13 cellular contexts compared by ENCODE assay signal in genomic region chr7:80781146-80781545, GRCh38.
DNase-seq lines count a peak whose midpoint lies in the region; ATAC-seq, FAIRE-seq and TF ChIP-seq lines count a peak whose summit lies in the region.
"Had no signal": no experiment of that assay in that cellular context is flagged by ENCODE, and none has a peak within 500 bp of the region (broad histone marks: within the 10 kb centered on the region; RNA-seq: fewer than 3 reads in every experiment).

No MANE protein-coding gene starts in this region.

- H4K20me1 ChIP-seq in GM23248 (ENCODE audit: insufficient read depth) (no peaks in the 10 kb centered on the region), HepG2 (ENCODE audit: insufficient read depth, low read length) (no peaks in the 10 kb centered on the region)

- H3K9ac ChIP-seq in GM23248 (peak overlapping the region; percentile 20; the same call in 1 of the 2 replicates), SK-N-MC (ENCODE audit: insufficient read length) (no peak overlapping the region), skeletal muscle satellite cell (ENCODE audit: low read depth, low read length) (peak overlapping the region; percentile 40), HepG2 (ENCODE audit: insufficient read depth, low read depth, low read length) (no peak overlapping the region)

- FAIRE-seq in HepG2 (lab: Jason Lieb, UNC): no peak
- FAIRE-seq: GM12892 had no signal

- no peaks in the 10 kb centered on the region for H3K9me2 ChIP-seq in GM23248 (ENCODE audit: insufficient read depth)

- ATAC-seq in right cardiac atrium: peak; percentile 72 to 73
- ATAC-seq in HepG2: no peak
- ATAC-seq: natural killer cell treated with Interleukin-12 subunit alpha and Interleukin-12 subunit beta and Interleukin-15 and Interleukin-18, amount 100 ng/mL, for 72 hours had no signal

- H3K79me2 ChIP-seq in GM23248 (ENCODE audit: insufficient read depth): peaks cover 51% of the 10 kb centered on the region
- no peaks in the 10 kb centered on the region for H3K79me2 ChIP-seq in HepG2 (ENCODE audit: insufficient read depth, low read length)

- no peaks in the 10 kb centered on the region for H3K27me3 ChIP-seq in GM23248 (replicated peaks; ENCODE audit: insufficient read depth)
- H3K27me3 ChIP-seq in right cardiac atrium (ENCODE audit: control insufficient read depth, insufficient read depth): no peaks in the 10 kb centered on the region
- no peaks in the 10 kb centered on the region for H3K27me3 ChIP-seq in skeletal muscle satellite cell (ENCODE audit: control insufficient read depth, insufficient read depth, low read length)
- H3K27me3 ChIP-seq in HepG2 (ENCODE audit: control insufficient read depth in 1 of 2, insufficient read depth in 2 of 2, low read length in 2 of 2): no peaks in the 10 kb centered on the region

- H3K27ac ChIP-seq in GM23248 (peak overlapping the region; percentile 63), SK-N-MC (peak overlapping the region; percentile 75), right cardiac atrium (ENCODE audit: low read length) (peak overlapping the region; percentile 71), HepG2 (ENCODE audit: extremely low read length, insufficient read depth, low read length) (no peak overlapping the region)

- H2AFZ ChIP-seq in GM23248 (no peak overlapping the region), HepG2 (ENCODE audit: low read length) (no peak overlapping the region)

- no peak for TF ChIP-seq POLR2A in HepG2 (IDR thresholded peaks at IDR 0.05; ENCODE audit: insufficient read depth in 1 of 2, low read depth in 2 of 2, low read length in 2 of 2)

- BruUV-seq in HepG2 (replicated peaks; lab: Mats Ljungman, UMichigan): no TSS peak

- H3K36me3 ChIP-seq in GM23248 (ENCODE audit: low read depth) (peaks cover 56% of the 10 kb centered on the region), SK-N-MC (ENCODE audit: insufficient read depth, low read length) (no peaks in the 10 kb centered on the region), skeletal muscle satellite cell (ENCODE audit: insufficient read depth, low read length) (peaks cover 29% of the 10 kb centered on the region), HepG2 (replicated peaks in 1 of 2; ENCODE audit: control insufficient read depth in 1 of 2, insufficient read depth in 2 of 2, low read length in 2 of 2) (no peaks in the 10 kb centered on the region)

- TF ChIP-seq EP300 in HepG2 (IDR thresholded peaks at IDR 0.05; ENCODE audit: low read depth in 2 of 2, low read length in 2 of 2) (no peak), HepG2 (CRISPR knock-in tag; IDR thresholded peaks at IDR 0.05; ENCODE audit: borderline replicate concordance) (no peak)

- in situ Hi-C loops in GM23248 (cut with MboI) (no loop called here), HepG2 (cut with HindIII; ENCODE audit: extremely low pct_ligation_motif_present, low pct_unique_long_range_greater_than_20kb) (no loop called here)

- CTCF ChIA-PET in HepG2 (lab: Yijun Ruan, JAX; ENCODE audit: low intra/inter-chr PET ratio, low total read pairs): no interaction called here

- peak overlapping the region; percentile 29 for H3K4me2 ChIP-seq in GM23248 (ENCODE audit: unreplicated experiment)
- H3K4me2 ChIP-seq in skeletal muscle satellite cell (ENCODE audit: low read length): peak overlapping the region; percentile 5
- H3K4me2 ChIP-seq in HepG2 (ENCODE audit: low read depth, low read length): no peak overlapping the region

- H3F3A ChIP-seq in GM23248 (ENCODE audit: insufficient read depth): peaks cover 72% of the 10 kb centered on the region

- POLR2A ChIA-PET in HepG2 (lab: Yijun Ruan, JAX): no interaction called here

- intact Hi-C loops in right cardiac atrium (cut with DNase I): no loop called here
- intact Hi-C loops in HepG2 (cut with micrococcal nuclease; ENCODE audit: unreplicated experiment): no loop called here

- no peak for TF ChIP-seq CTCF in HepG2 (CRISPR knock-in tag; IDR thresholded peaks at IDR 0.05)

- DNase-seq in GM23248 (peak; percentile 30), SK-N-MC (ENCODE audit: low read depth, low spot score) (no peak), right cardiac atrium (no peak), 8988T (no peak), NCI-H524 treated with DMSO at 0.1 percent for 48 hours (lab: John Stamatoyannopoulos, UW) (no peak), HepG2 (ENCODE audit: low spot score) (no peak), NCI-H2081 treated with DMSO at 0.1 percent for 48 hours (lab: John Stamatoyannopoulos, UW) (no peak)
- DNase-seq: activated CD8-positive, alpha-beta memory T cell treated with anti-CD3 and anti-CD28 coated beads, Interleukin-2, amount 50 U/mL, for 4 hours; activated naive CD8-positive, alpha-beta T cell treated with anti-CD3 and anti-CD28 coated beads for 36 hours; Kasumi-1 had no signal

- TF ChIP-seq RAD21 in HepG2 (CRISPR knock-in tag; IDR thresholded peaks at IDR 0.05): no peak

- peaks cover 67% of the 10 kb centered on the region for H3K4me1 ChIP-seq in GM23248 (ENCODE audit: insufficient read depth)
- peaks cover 2% of the 10 kb centered on the region for H3K4me1 ChIP-seq in right cardiac atrium (ENCODE audit: control insufficient read depth, insufficient read depth, low read length)
- H3K4me1 ChIP-seq in skeletal muscle satellite cell (ENCODE audit: control insufficient read depth, insufficient read depth, low read length): peaks cover 52% of the 10 kb centered on the region
- H3K4me1 ChIP-seq in HepG2 (ENCODE audit: insufficient read depth, low read length): no peaks in the 10 kb centered on the region

- H3K4me3 ChIP-seq in GM23248: no peak overlapping the region
- H3K4me3 ChIP-seq in SK-N-MC: peak overlapping the region; percentile 4; the same call in 1 of the 2 replicates
- no peak overlapping the region for H3K4me3 ChIP-seq in right cardiac atrium (ENCODE audit: low read length)
- no peak overlapping the region for H3K4me3 ChIP-seq in skeletal muscle satellite cell (ENCODE audit: low read length)
- no peak overlapping the region for H3K4me3 ChIP-seq in HepG2 (replicated peaks in 1 of 3; ENCODE audit: insufficient read depth in 1 of 3, low read depth in 2 of 3, low read length in 3 of 3)

- WGBS in GM23248 (ENCODE audit: low coverage in 1 of 2, low lambda C conversion rate in 2 of 2, missing lambda C conversion rate in 2 of 2), 2 experiments: 63 to 65% methylated on average over 2 of the region's 2 CpGs
- WGBS in right cardiac atrium: 48% methylated on average over 2 of the region's 2 CpGs
- 3% methylated on average over 2 of the region's 2 CpGs for WGBS in HepG2 (ENCODE audit: low lambda C conversion rate)

- H3K9me3 ChIP-seq in GM23248 (ENCODE audit: low read depth) (no peaks in the 10 kb centered on the region), SK-N-MC (ENCODE audit: low read depth, low read length) (no peaks in the 10 kb centered on the region), right cardiac atrium (ENCODE audit: control insufficient read depth, low read length) (no peaks in the 10 kb centered on the region), skeletal muscle satellite cell (replicated peaks; ENCODE audit: low read length) (no peaks in the 10 kb centered on the region), HepG2 (ENCODE audit: low read length) (no peaks in the 10 kb centered on the region)

TF ChIP-seq in HepG2, 621 proteins besides CTCF, POLR2A, EP300 and RAD21 (continues in another document):
- TF ChIP-seq ZBTB26 (CRISPR knock-in tag; IDR thresholded peaks at IDR 0.05; ENCODE audit: borderline replicate concordance) (no peak), ZFY (CRISPR knock-in tag; IDR thresholded peaks at IDR 0.05) (no peak), ZNF609 (CRISPR knock-in tag; IDR thresholded peaks at IDR 0.05; ENCODE audit: borderline replicate concordance) (no peak), RFX3 (CRISPR knock-in tag; IDR thresholded peaks at IDR 0.05) (no peak)

Comparison
In these comparisons a context has a peak if more than half of its experiments do, and no peak if none do; other contexts are left out.
1. H3K9ac ChIP-seq: peak in GM23248 (single experiment) and skeletal muscle satellite cell (single experiment); none in SK-N-MC (single experiment) and HepG2 (single experiment).